ENCODE assay signal across 17 cellular contexts in genomic region chr7:8213381-8213780, GRCh38. TPM values are rescaled to one million over a fixed set of nuclear protein-coding genes. Genes with fewer than 3 reads are reported as not detected.
A peak's percentile ranks its signal among the peaks of the same experiment; 100 is the strongest.
DNase-seq lines count a peak whose midpoint lies in the region; TF ChIP-seq lines count a peak whose summit lies in the region.
"Had no signal": no experiment of that assay in that cellular context is flagged by ENCODE, and none has a peak within 500 bp of the region (broad histone marks: within the 10 kb centered on the region; RNA-seq: fewer than 3 reads in every experiment).

No MANE protein-coding gene starts in this region.

- no peak overlapping the region for H2AK5ac ChIP-seq in neuronal stem cell (ENCODE audit: low read depth, low read length)

- intact Hi-C loops in testis (cut with DNase I; ENCODE audit: low total_unique reads): no loop called here

- H3K4me3 ChIP-seq in neuronal stem cell (ENCODE audit: low read length in 2 of 2) (no peak overlapping the region), testis (no peak overlapping the region)
- H3K4me3 ChIP-seq: SK-N-MC had no signal

- no peak for TF ChIP-seq CTCF in VCaP (conservative IDR thresholded peaks at IDR 0.05)
- TF ChIP-seq CTCF in endothelial cell (IDR thresholded peaks at IDR 0.05; ENCODE audit: unreplicated experiment): no peak
- no peak for TF ChIP-seq CTCF in type B pancreatic cell (conservative IDR thresholded peaks at IDR 0.05)
- no peak for TF ChIP-seq CTCF in testis (IDR thresholded peaks at IDR 0.05)

- peak overlapping the region; percentile 11 for H2AFZ ChIP-seq in neuronal stem cell (ENCODE audit: low read length)

- H2BK15ac ChIP-seq in neuronal stem cell (ENCODE audit: low read length): no peak overlapping the region

- no peak overlapping the region for H2BK120ac ChIP-seq in neuronal stem cell (ENCODE audit: low read depth, low read length)

- H3K4me1 Mint-ChIP-seq in endothelial cell (ENCODE audit: unreplicated experiment): no peaks in the 10 kb centered on the region
- H3K4me1 Mint-ChIP-seq in type B pancreatic cell (ENCODE audit: unreplicated experiment): peaks cover 65% of the 10 kb centered on the region

- H3K79me1 ChIP-seq in neuronal stem cell (ENCODE audit: low read depth, low read length): no peaks in the 10 kb centered on the region

- H4K91ac ChIP-seq in neuronal stem cell (ENCODE audit: low read depth, low read length, poor library complexity): no peak overlapping the region

- TF ChIP-seq POLR2A in testis (IDR thresholded peaks at IDR 0.05): no peak

- no peak overlapping the region for H3K23ac ChIP-seq in neuronal stem cell (ENCODE audit: low read depth, low read length, poor library complexity)

- H3K27me3 Mint-ChIP-seq in endothelial cell (ENCODE audit: unreplicated experiment) (peaks cover 4% of the 10 kb centered on the region), type B pancreatic cell (peaks cover 3% of the 10 kb centered on the region)

- no peak overlapping the region for H3K4ac ChIP-seq in neuronal stem cell (ENCODE audit: low read length)

- DNase-seq in endothelial cell (ENCODE audit: low spot score) (no peak), neuronal stem cell (ENCODE audit: low spot score) (no peak), type B pancreatic cell (ENCODE audit: extremely low spot score, unreplicated experiment) (no peak), mesenteric fat pad (ENCODE audit: low spot score) (no peak), islet precursor cell (no peak), testis (no peak)
- DNase-seq: CD4-positive, CD25-positive, alpha-beta regulatory T cell; NCI-H1436 treated with DMSO at 0.1 percent for 48 hours; NCI-H1930; NCI-H226; NCI-H510A treated with DMSO at 0.1 percent for 48 hours; NCI-H774; SHP77 had no signal

- H3K9me3 ChIP-seq in neuronal stem cell (replicated peaks in 1 of 2; ENCODE audit: control insufficient read depth in 2 of 2, insufficient read depth in 1 of 2, low read depth in 1 of 2, low read length in 2 of 2) (no peaks in the 10 kb centered on the region), testis (no peaks in the 10 kb centered on the region)

- peak overlapping the region; percentile 17 for H3K4me3 Mint-ChIP-seq in endothelial cell (ENCODE audit: unreplicated experiment)
- peak overlapping the region; percentile 63 for H3K4me3 Mint-ChIP-seq in type B pancreatic cell
- H3K4me3 Mint-ChIP-seq: CD4-positive, CD25-positive, alpha-beta regulatory T cell had no signal

- H3K27ac Mint-ChIP-seq in endothelial cell (ENCODE audit: unreplicated experiment) (no peak overlapping the region), type B pancreatic cell (peak overlapping the region; percentile 82)
- H3K27ac Mint-ChIP-seq: CD4-positive, CD25-positive, alpha-beta regulatory T cell had no signal

- H3K36me3 ChIP-seq in neuronal stem cell (replicated peaks in 1 of 2; ENCODE audit: control insufficient read depth in 2 of 2, insufficient read depth in 2 of 2, low read length in 2 of 2) (no peaks in the 10 kb centered on the region), testis (ENCODE audit: low read depth, missing control alignments) (no peaks in the 10 kb centered on the region)

- H2BK5ac ChIP-seq in neuronal stem cell (ENCODE audit: low read length): no peak overlapping the region

- peak overlapping the region; percentile 61 for H3K27ac ChIP-seq in VCaP
- no peak overlapping the region for H3K27ac ChIP-seq in neuronal stem cell (replicated peaks; ENCODE audit: low read length)
- H3K27ac ChIP-seq in testis: no peak overlapping the region
- H3K27ac ChIP-seq: KMS-11, SK-N-MC had no signal

- peaks cover 22% of the 10 kb centered on the region for H3K36me3 Mint-ChIP-seq in endothelial cell (ENCODE audit: low read depth, unreplicated experiment)
- H3K36me3 Mint-ChIP-seq in type B pancreatic cell: peaks cover 3% of the 10 kb centered on the region
- H3K36me3 Mint-ChIP-seq: CD4-positive, CD25-positive, alpha-beta regulatory T cell had no signal

- no peaks in the 10 kb centered on the region for H3K27me3 ChIP-seq in neuronal stem cell (ENCODE audit: control insufficient read depth in 3 of 3, insufficient read depth in 3 of 3, low read depth in 1 of 3, low read length in 3 of 3)
- no peaks in the 10 kb centered on the region for H3K27me3 ChIP-seq in testis

- H3K4me2 ChIP-seq in neuronal stem cell (ENCODE audit: insufficient read depth, low read length, poor library complexity, severe bottlenecking): no peak overlapping the region

- no peak overlapping the region for H3K14ac ChIP-seq in neuronal stem cell (ENCODE audit: low read length)

- no peak overlapping the region for H3K18ac ChIP-seq in neuronal stem cell (ENCODE audit: low read length)

- H4K8ac ChIP-seq in neuronal stem cell (ENCODE audit: low read depth, low read length): no peak overlapping the region

- no peaks in the 10 kb centered on the region for H3K9me3 Mint-ChIP-seq in endothelial cell (ENCODE audit: unreplicated experiment)
- H3K9me3 Mint-ChIP-seq in type B pancreatic cell: no peaks in the 10 kb centered on the region
- H3K9me3 Mint-ChIP-seq: CD4-positive, CD25-positive, alpha-beta regulatory T cell had no signal

- no CpG with 5 or more reads among the region's 2 CpGs for WGBS in neuronal stem cell (ENCODE audit: extremely low coverage in 2 of 2, insufficient read length in 2 of 2, insufficient replicate concordance in 1 of 2), 2 donors
- 90 to 95% methylated on average over 2 of the region's 2 CpGs for WGBS in testis, 2 donors

- peaks cover 23 to 51% of the 10 kb centered on the region in 2 donors for H3K4me1 ChIP-seq in neuronal stem cell (ENCODE audit: control insufficient read depth in 2 of 2, insufficient read depth in 1 of 2, low read depth in 1 of 2, low read length in 2 of 2)
- H3K4me1 ChIP-seq in testis: no peaks in the 10 kb centered on the region

- H2BK12ac ChIP-seq in neuronal stem cell (ENCODE audit: low read length): no peak overlapping the region

- H3K9ac ChIP-seq in neuronal stem cell (ENCODE audit: low read depth, low read length, poor library complexity): no peak overlapping the region
- H3K9ac ChIP-seq: KMS-11 had no signal

RNA-seq across cellular contexts. Expression of gene ICA1, which starts 48.6 kb away (rescaled TPM):
- total RNA-seq in endothelial cell (ENCODE audit: unreplicated experiment) (91.4 TPM), type B pancreatic cell (ENCODE audit: low replicate concordance) (9.8 and 14.9 TPM in 2 replicates), mesenteric fat pad (21.9 TPM), testis (10 to 100 TPM; 33.6 to 76.1 TPM)
- 6.6 TPM for polyA plus RNA-seq in neuronal stem cell (2013, experiment 1 of 2)
- 7.8 TPM for polyA plus RNA-seq in neuronal stem cell (2013, experiment 2 of 2)
- 90.3 TPM for polyA plus RNA-seq in testis (ENCODE audit: insufficient read depth, low read depth, low replicate concordance)
- total RNA-seq: IMR-90 had no signal
- polyA plus RNA-seq: IMR-90 had no signal
